8 cellular contexts compared by ENCODE assay signal in the genomic region with DNA sequence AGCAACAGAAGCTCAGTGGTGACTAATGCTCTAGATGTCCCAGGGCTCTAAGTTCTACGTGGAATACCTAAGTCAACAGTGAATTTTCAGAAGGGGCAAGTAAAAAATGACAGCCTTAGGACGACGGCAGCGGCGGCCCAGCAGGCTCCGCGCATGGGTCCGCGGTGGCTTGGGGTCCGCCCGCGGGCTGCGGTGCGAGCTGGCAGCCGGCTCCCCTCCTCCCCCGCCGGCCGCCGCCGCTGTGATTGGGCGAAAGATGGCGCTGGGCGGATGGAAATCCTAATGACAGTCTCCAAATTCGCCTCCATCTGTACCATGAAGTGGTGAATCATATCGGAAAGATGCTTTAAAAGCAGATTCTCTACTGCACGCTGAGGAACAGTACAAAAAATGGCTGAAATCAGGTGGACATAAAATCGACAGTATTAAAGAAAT.
A peak's percentile ranks its signal among the peaks of the same experiment; 100 is the strongest.
DNase-seq lines count a peak whose midpoint lies in the region; ATAC-seq, FAIRE-seq and TF ChIP-seq lines count a peak whose summit lies in the region.

No MANE protein-coding gene starts in this region.

- H2BK20ac ChIP-seq in IMR-90 (ENCODE audit: low read depth, low read length), result peak overlapping the region; percentile 62; the same call in 1 of the 2 replicates

- H3K56ac ChIP-seq in IMR-90 (ENCODE audit: extremely low read depth, insufficient read depth, low read length), result no peak overlapping the region

- H3K36me3 Mint-ChIP-seq in CD4-positive, alpha-beta memory T cell, result no peaks in the 10 kb centered on the region
- peaks cover 2% of the 10 kb centered on the region for H3K36me3 Mint-ChIP-seq in T-helper 17 cell (ENCODE audit: low read depth)

- peaks cover 7 to 25% of the 10 kb centered on the region in 2 donors for H3K27me3 Mint-ChIP-seq in CD4-positive, alpha-beta memory T cell
- H3K27me3 Mint-ChIP-seq in T-helper 17 cell, result peaks cover 23% of the 10 kb centered on the region

- H3K36me3 ChIP-seq in CD4-positive, alpha-beta memory T cell (ENCODE audit: insufficient read depth, low read length), result no peaks in the 10 kb centered on the region
- H3K36me3 ChIP-seq in IMR-90 (ENCODE audit: control insufficient read depth, insufficient read depth, low read length), result no peaks in the 10 kb centered on the region
- no peaks in the 10 kb centered on the region for H3K36me3 ChIP-seq in HepG2 (replicated peaks in 1 of 2; ENCODE audit: control insufficient read depth in 1 of 2, insufficient read depth in 2 of 2, low read length in 2 of 2)

- H3K4me3 ChIP-seq in CD4-positive, alpha-beta memory T cell (ENCODE audit: low read length in 2 of 2), result peak overlapping the region in 1 of 2 donors; percentile 15
- peak overlapping the region; percentile 82 for H3K4me3 ChIP-seq in IMR-90 (ENCODE audit: insufficient read depth, low read depth, low read length)
- peak overlapping the region; percentile 25 to 62 (median 44); a peak in 5 of 6 replicates for H3K4me3 ChIP-seq in HepG2 (replicated peaks in 1 of 3; ENCODE audit: insufficient read depth in 1 of 3, low read depth in 2 of 3, low read length in 3 of 3)

- peak overlapping the region; percentile 74; the same call in 1 of the 2 replicates for H3K9ac ChIP-seq in IMR-90 (ENCODE audit: low read depth, low read length)
- peak overlapping the region; percentile 18; the same call in 1 of the 2 replicates for H3K9ac ChIP-seq in HepG2 (ENCODE audit: insufficient read depth, low read depth, low read length)

- H2AFZ ChIP-seq in IMR-90 (replicated peaks; ENCODE audit: low read length, poor library complexity), result peak overlapping the region; percentile 86
- H2AFZ ChIP-seq in HepG2 (ENCODE audit: low read length), result no peak overlapping the region

- TF ChIP-seq RAD21 in IMR-90 (IDR thresholded peaks at IDR 0.05; ENCODE audit: low read length) (0 out of 2 replicates have a peak, but pooled peaks have one; percentile 1), HepG2 (CRISPR knock-in tag; IDR thresholded peaks at IDR 0.05) (no peak)

- intact Hi-C loops in CD4-positive, alpha-beta memory T cell (cut with micrococcal nuclease), result no loop called here
- intact Hi-C loops in IMR-90 (cut with micrococcal nuclease) (loop anchor here (5.0 kb wide), 2 partner anchors 151 to 211 kb away; a partner anchor contains a TSS), HepG2 (cut with micrococcal nuclease; ENCODE audit: unreplicated experiment) (no loop called here)

- no peaks in the 10 kb centered on the region for H3K27me3 ChIP-seq in CD4-positive, alpha-beta memory T cell (ENCODE audit: insufficient read depth, low read length)
- H3K27me3 ChIP-seq in IMR-90 (ENCODE audit: control insufficient read depth, insufficient read depth, low read length) (peaks cover 23% of the 10 kb centered on the region), HepG2 (ENCODE audit: control insufficient read depth in 1 of 2, insufficient read depth in 2 of 2, low read length in 2 of 2) (peaks cover 3 to 40% of the 10 kb centered on the region in 2 experiments; a peak in 4 of 5 replicates)

- CTCF ChIA-PET in CD4-positive, alpha-beta memory T cell (lab: Charles Lee; ENCODE audit: partially characterized antibody), result interaction anchor here (1.1 to 1.3 kb wide), 2 partner anchors 10 to 213 kb away, joined by 3 read pairs; no protein-coding TSS in a partner anchor
- CTCF ChIA-PET in IMR-90 (lab: Yijun Ruan, JAX), result interaction anchor here (0.7 to 1.3 kb wide), 2 partner anchors 14 to 20 kb away, joined by 3 read pairs; no protein-coding TSS in a partner anchor
- CTCF ChIA-PET in HepG2 (lab: Yijun Ruan, JAX; ENCODE audit: low intra/inter-chr PET ratio, low total read pairs), result no interaction called here

- no peak overlapping the region for H2BK15ac ChIP-seq in IMR-90 (ENCODE audit: low read depth, low read length)

- TF ChIP-seq POLR2A in IMR-90 (IDR thresholded peaks at IDR 0.05; ENCODE audit: low read depth, low read length), result no peak
- no peak for TF ChIP-seq POLR2A in HepG2 (IDR thresholded peaks at IDR 0.05; ENCODE audit: insufficient read depth in 1 of 2, low read depth in 2 of 2, low read length in 2 of 2)

- in situ Hi-C loops in IMR-90 (cut with MboI; ENCODE audit: low sequenced_read_pairs) (no loop called here), HepG2 (cut with HindIII; ENCODE audit: extremely low pct_ligation_motif_present, low pct_unique_long_range_greater_than_20kb) (no loop called here)

- H4K8ac ChIP-seq in IMR-90 (ENCODE audit: low read depth in 2 of 2, low read length in 2 of 2), result peak overlapping the region in 1 of 2 experiments; percentile 20; a peak in 1 of 4 replicates

- no peaks in the 10 kb centered on the region for H3K4me1 ChIP-seq in CD4-positive, alpha-beta memory T cell (ENCODE audit: insufficient read depth, low read length)
- no peaks in the 10 kb centered on the region; the same call in 1 of the 2 replicates for H3K4me1 ChIP-seq in IMR-90 (ENCODE audit: control insufficient read depth, insufficient read depth, low read length)
- peaks cover 55% of the 10 kb centered on the region for H3K4me1 ChIP-seq in HepG2 (ENCODE audit: insufficient read depth, low read length)

- H3K23ac ChIP-seq in IMR-90 (ENCODE audit: low read depth, low read length), result peak overlapping the region; percentile 82; the same call in 1 of the 2 replicates

- no peak overlapping the region for H3K27ac ChIP-seq in CD4-positive, alpha-beta memory T cell (ENCODE audit: low read depth, low read length)
- H3K27ac ChIP-seq in IMR-90 (ENCODE audit: insufficient read depth, low read length) (0 out of 2 replicates have a peak overlapping the region, but pooled peaks have one; percentile 2), HepG2 (ENCODE audit: extremely low read length, insufficient read depth, low read length) (no peak overlapping the region)

- H2AK9ac ChIP-seq in IMR-90 (replicated peaks; ENCODE audit: low read depth, low read length, poor library complexity), result no peak overlapping the region

- no peak overlapping the region for H3K4ac ChIP-seq in IMR-90 (ENCODE audit: low read depth, low read length)

- BruUV-seq in IMR-90 (replicated peaks; lab: Mats Ljungman, UMichigan) (no TSS peak), HepG2 (replicated peaks; lab: Mats Ljungman, UMichigan) (no TSS peak)

- DNase-seq in CD4-positive, alpha-beta memory T cell, result no peak
- DNase-seq in IMR-90, result peak; percentile 69
- no peak for DNase-seq in T-helper 17 cell
- DNase-seq in cerebellum (ENCODE audit: low spot score), result peak; percentile 46
- peak; percentile 36 for DNase-seq in HepG2 (ENCODE audit: low spot score)
- peak; percentile 51 for DNase-seq in stimulated activated CD4-positive, alpha-beta T cell treated with anti-CD3 and anti-CD28 coated beads, Interleukin-4, amount 100 ng/mL, for 24 hours

- H3K79me2 ChIP-seq in HepG2 (ENCODE audit: insufficient read depth, low read length), result no peaks in the 10 kb centered on the region

- H3K4me2 ChIP-seq in IMR-90 (ENCODE audit: low read depth, low read length), result peak overlapping the region; percentile 85
- H3K4me2 ChIP-seq in HepG2 (ENCODE audit: low read depth, low read length), result peak overlapping the region; percentile 86

- H3K27ac Mint-ChIP-seq in CD4-positive, alpha-beta memory T cell, result no peak overlapping the region
- no peak overlapping the region for H3K27ac Mint-ChIP-seq in T-helper 17 cell

- H3K18ac ChIP-seq in IMR-90 (ENCODE audit: low read depth, low read length), result no peak overlapping the region

- peak overlapping the region; percentile 15 to 80 (median 69) for H3K4me3 Mint-ChIP-seq in CD4-positive, alpha-beta memory T cell
- H3K4me3 Mint-ChIP-seq in T-helper 17 cell, result peak overlapping the region; percentile 67

- 0 out of 2 replicates have a peak, but pooled peaks cover 4% of the 10 kb centered on the region for H3K9me1 ChIP-seq in IMR-90 (ENCODE audit: insufficient read depth, low read length)

- POLR2A ChIA-PET in CD4-positive, alpha-beta memory T cell (lab: Charles Lee; ENCODE audit: partially characterized antibody), result no interaction called here
- POLR2A ChIA-PET in IMR-90 (lab: Charles Lee; ENCODE audit: unreplicated experiment), result interaction anchor here (0.5 kb wide), 1 partner anchor 389 kb away, joined by 6 read pairs; no protein-coding TSS in a partner anchor
- POLR2A ChIA-PET in HepG2 (lab: Yijun Ruan, JAX), result interaction anchor here (1.2 kb wide), 1 partner anchor 223 kb away, joined by 6 read pairs; a partner anchor contains a TSS

- no peak for FAIRE-seq in HepG2 (lab: Jason Lieb, UNC)

- peaks cover 0 to 18% (median 5%) of the 10 kb centered on the region in 4 donors for H3K4me1 Mint-ChIP-seq in CD4-positive, alpha-beta memory T cell
- peaks cover 10% of the 10 kb centered on the region for H3K4me1 Mint-ChIP-seq in T-helper 17 cell

- no peak overlapping the region for H4K91ac ChIP-seq in IMR-90 (ENCODE audit: insufficient read depth, low read depth, low read length)

- TF ChIP-seq EP300 in HepG2 (IDR thresholded peaks at IDR 0.05; ENCODE audit: low read depth in 2 of 2, low read length in 2 of 2) (no peak), HepG2 (CRISPR knock-in tag; IDR thresholded peaks at IDR 0.05; ENCODE audit: borderline replicate concordance) (no peak)

- H4K20me1 ChIP-seq in IMR-90 (ENCODE audit: insufficient read depth, low read length) (no peaks in the 10 kb centered on the region), HepG2 (ENCODE audit: insufficient read depth, low read length) (no peaks in the 10 kb centered on the region)

- H3K9me3 ChIP-seq in CD4-positive, alpha-beta memory T cell (ENCODE audit: control insufficient read depth in 1 of 2, low read length in 2 of 2), result no peaks in the 10 kb centered on the region
- H3K9me3 ChIP-seq in IMR-90 (ENCODE audit: control insufficient read depth, insufficient read depth, low read length), result no peaks in the 10 kb centered on the region
- H3K9me3 ChIP-seq in T-helper 17 cell (ENCODE audit: control insufficient read depth, low read length, poor library complexity, severe bottlenecking), result no peaks in the 10 kb centered on the region
- no peaks in the 10 kb centered on the region for H3K9me3 ChIP-seq in HepG2 (ENCODE audit: low read length)

- dilution Hi-C loops in IMR-90 (cut with HindIII; ENCODE audit: low sequenced_read_pairs, unreplicated experiment), result no loop called here

- H4K5ac ChIP-seq in IMR-90 (ENCODE audit: low read depth, low read length), result peak overlapping the region; percentile 70; the same call in 1 of the 2 replicates

- H3K79me1 ChIP-seq in IMR-90 (ENCODE audit: low read depth in 1 of 2, low read length in 2 of 2), result no peaks in the 10 kb centered on the region

- 0% methylated on average over 1 of the region's 27 CpGs; no CpG with 5 or more reads in 1 of the 2 experiments for WGBS in IMR-90 (ENCODE audit: extremely low coverage in 2 of 2, insufficient read length in 1 of 2), 2 experiments
- 2% methylated on average over 25 of the region's 27 CpGs for WGBS in HepG2 (ENCODE audit: low lambda C conversion rate)

- ATAC-seq in IMR-90 (ENCODE audit: low read depth), result peak; percentile 94
- ATAC-seq in T-helper 17 cell, result peak; percentile 28
- ATAC-seq in HepG2, result peak; percentile 55
- ATAC-seq in HG03469 (IDR thresholded peaks at IDR 0.05; ENCODE audit: unreplicated experiment), result no peak
- ATAC-seq in GM18909 (IDR thresholded peaks at IDR 0.05; ENCODE audit: poor library complexity, unreplicated experiment), result no peak

- H3K14ac ChIP-seq in IMR-90 (replicated peaks; ENCODE audit: low read depth, low read length), result peak overlapping the region; percentile 53

- H2BK5ac ChIP-seq in IMR-90 (ENCODE audit: low read depth, low read length, poor library complexity, severe bottlenecking), result peak overlapping the region; percentile 14

- H2AK5ac ChIP-seq in IMR-90 (ENCODE audit: low read depth, low read length), result no peak overlapping the region

- H3K9me3 Mint-ChIP-seq in CD4-positive, alpha-beta memory T cell, result peaks cover 0 to 2% (median 0%) of the 10 kb centered on the region in 8 donors

- peak overlapping the region; percentile 74; the same call in 1 of the 2 replicates for H2BK120ac ChIP-seq in IMR-90 (ENCODE audit: low read depth, low read length)

- TF ChIP-seq CTCF in IMR-90 (conservative IDR thresholded peaks at IDR 0.05; ENCODE audit: low read depth, low read length) (no peak), HepG2 (CRISPR knock-in tag; IDR thresholded peaks at IDR 0.05) (peak; percentile 60)

Comparison
In these comparisons a context has a peak if more than half of its experiments do, and no peak if none do; other contexts are left out.
1. DNase-seq: peak in IMR-90 (single experiment), cerebellum (single experiment), HepG2 (single experiment) and stimulated activated CD4-positive, alpha-beta T cell treated with anti-CD3 and anti-CD28 coated beads, Interleukin-4, amount 100 ng/mL, for 24 hours (single experiment); none in CD4-positive, alpha-beta memory T cell (0 of 5) and T-helper 17 cell (0 of 3).
2. ATAC-seq: peak in IMR-90 (single experiment), T-helper 17 cell (single experiment) and HepG2 (single experiment); none in HG03469 (single experiment) and GM18909 (single experiment).